In genomic region chr16:12036985-12037425, GRCh38 we compare ENCODE assay signal across 8 cellular contexts.
DNase-seq lines count a peak whose midpoint lies in the region; ATAC-seq and TF ChIP-seq lines count a peak whose summit lies in the region.
"Not testable (repeated sequence)": the region's sequence is repeated elsewhere in the genome, so short reads cannot be mapped to it uniquely, and the experiment has no call there.

No MANE protein-coding gene starts in this region.

- peak; percentile 53 to 85 (median 71) for ATAC-seq in heart left ventricle

- not testable (repeated sequence) for H3K9me3 Mint-ChIP-seq in nephron

- H3K4me1 ChIP-seq in heart left ventricle = peaks cover 0 to 43% (median 17%) of the 10 kb centered on the region in 12 donors
- not testable (repeated sequence) for H3K4me1 ChIP-seq in transverse colon

- not testable (repeated sequence) for H3K36me3 Mint-ChIP-seq in nephron (ENCODE audit: low read depth)

- not testable (repeated sequence) for H3K9me3 ChIP-seq in heart left ventricle, transverse colon

- H3K27ac ChIP-seq in heart left ventricle (peak overlapping the region in 9 of 12 donors; percentile 11 to 54 (median 20)), transverse colon (peak overlapping the region in 1 of 4 donors; percentile 20)

- not testable (repeated sequence) for H3K27me3 ChIP-seq in heart left ventricle, transverse colon

- H3K4me3 ChIP-seq in heart left ventricle, transverse colon: not testable (repeated sequence)

- H3K4me3 Mint-ChIP-seq in nephron = not testable (repeated sequence)

- not testable (repeated sequence) for H3K27me3 Mint-ChIP-seq in nephron (ENCODE audit: low read depth)

- peaks cover 14% of the 10 kb centered on the region for H3K4me1 Mint-ChIP-seq in nephron

- intact Hi-C loops in heart left ventricle (cut with DNase I); transverse colon (cut with DNase I; ENCODE audit: low total_unique reads): not testable (repeated sequence)

- H3K27ac Mint-ChIP-seq in nephron = peak overlapping the region; percentile 63 to 97 (median 68)

- not testable (repeated sequence) for H3K36me3 ChIP-seq in heart left ventricle, transverse colon

- TF ChIP-seq CTCF in heart left ventricle (IDR thresholded peaks at IDR 0.05); nephron (IDR thresholded peaks at IDR 0.05; ENCODE audit: unreplicated experiment in 3 of 3); transverse colon (IDR thresholded peaks at IDR 0.05): not testable (repeated sequence)

- DNase-seq in DMS153 (lab: John Stamatoyannopoulos, UW) (peak; percentile 49), HT-29 (ENCODE audit: low spot score) (peak; percentile 59), NCI-H2227 (lab: John Stamatoyannopoulos, UW; ENCODE audit: unreplicated experiment) (peak; percentile 16), SW480 (ENCODE audit: low spot score) (peak; percentile 75), cerebellum (ENCODE audit: low spot score) (peak; percentile 36), heart left ventricle (peak; percentile 33 to 81 (median 66)), transverse colon (peak; percentile 74)

- not testable (repeated sequence) for TF ChIP-seq EP300 in transverse colon (IDR thresholded peaks at IDR 0.05; ENCODE audit: low read depth)

- in situ Hi-C loops in transverse colon (cut with MboI; ENCODE audit: low pct_ligation_motif_present in 1 of 4, low pct_unique_long_range_greater_than_20kb in 1 of 4, low sequenced_read_pairs in 3 of 4) = not testable (repeated sequence)

- WGBS in heart left ventricle, 4 donors = 61 to 78% (median 74%) methylated on average over 11 of the region's 11 CpGs
- 72 to 81% methylated on average over 5 to 11 of the region's 11 CpGs for WGBS in transverse colon (ENCODE audit: low coverage in 1 of 2), 2 donors

- not testable (repeated sequence) for TF ChIP-seq POLR2A in heart left ventricle (IDR thresholded peaks at IDR 0.05); transverse colon (IDR thresholded peaks at IDR 0.05)

Comparison
In these comparisons a context has a peak if more than half of its experiments do, and no peak if none do; other contexts are left out.
1. DNase-seq: peak in every context shown above with its lines; median percentile 75 in SW480; 74 in transverse colon; 66 in heart left ventricle; 59 in HT-29; 49 in DMS153; 36 in cerebellum; 16 in NCI-H2227.